Comparison of ENCODE assay signal across 21 cellular contexts in the genomic region with DNA sequence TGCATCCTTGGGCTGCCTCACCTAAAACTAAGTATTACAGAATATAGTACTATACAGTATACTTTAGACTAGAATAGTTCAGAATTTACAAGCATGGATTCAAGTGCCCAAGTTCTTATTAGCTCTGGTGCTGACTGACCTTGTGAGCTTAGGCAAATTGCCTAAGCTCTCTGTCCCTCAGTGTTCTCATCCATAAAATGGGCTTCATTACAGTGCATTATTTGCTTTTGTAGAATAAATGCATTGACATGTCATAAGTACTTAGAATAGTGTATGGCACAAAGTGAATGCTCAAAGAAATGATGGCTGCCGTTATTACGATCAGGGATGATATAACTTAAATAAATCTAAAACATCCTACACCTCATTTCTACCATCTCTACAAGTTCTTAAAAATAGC.
"Had no signal": no experiment of that assay in that cellular context is flagged by ENCODE, and none has a peak within 500 bp of the region (broad histone marks: within the 10 kb centered on the region; RNA-seq: fewer than 3 reads in every experiment).

No MANE protein-coding gene starts in this region.

- DNase-seq: IMR-90, Kasumi-1, MM.1S, NCI-H1092 treated with DMSO at 0.1 percent for 48 hours, NCI-H1436, NCI-H187, NCI-H2029, NCI-H2081 treated with DMSO at 0.1 percent for 48 hours, NCI-H2171, NCI-H345, NCI-H446 treated with DMSO at 0.1 percent for 48 hours, NCI-H524, NCI-H69, NCI-H774, Right ventricle myocardium superior, RPMI8226, SIG-M5 had no signal

- H3K4me3 ChIP-seq: SJSA1, SK-N-MC had no signal

- H3K9me3 ChIP-seq: SJSA1 had no signal

- FAIRE-seq: RCC 7860 had no signal

- H3K4me2 ChIP-seq: KMS-11 had no signal

- H3K36me3 ChIP-seq: SJSA1 had no signal

- H3K27ac ChIP-seq: KMS-11, SJSA1, SK-N-MC had no signal

- H3K9ac ChIP-seq: KMS-11 had no signal

- H3K27me3 ChIP-seq: SJSA1 had no signal
